Comparison of ENCODE assay signal across 10 cellular contexts in genomic region chr16:66740533-66740932, GRCh38. TPM values are rescaled to one million over a fixed set of nuclear protein-coding genes. Genes with fewer than 3 reads are reported as not detected.
DNase-seq lines count a peak whose midpoint lies in the region; ATAC-seq, FAIRE-seq and TF ChIP-seq lines count a peak whose summit lies in the region.
"Had no signal": no experiment of that assay in that cellular context is flagged by ENCODE, and none has a peak within 500 bp of the region (broad histone marks: within the 10 kb centered on the region; RNA-seq: fewer than 3 reads in every experiment).

No MANE protein-coding gene starts in this region.

- H3K4me3 Mint-ChIP-seq in activated T-helper 1 cell treated with anti-CD3 and anti-CD28 coated beads, Interleukin-12 subunit alpha, Interleukin-12 subunit beta, Interleukin-2, Interleukin-4 antibody, amounts not matched to agents 30 ng/mL and 10 ng/mL and 1 ng/mL, durations not matched to agents 14 hours and 24 hours and 36 hours = no peak overlapping the region

- WGBS in heart left ventricle, 4 donors = 38 to 58% (median 45%) methylated on average over 2 of the region's 2 CpGs
- WGBS in small intestine, 3 donors = 14 to 43% (median 34%) methylated on average over 2 of the region's 2 CpGs

- H3K9me3 Mint-ChIP-seq in activated T-helper 1 cell treated with anti-CD3 and anti-CD28 coated beads, Interleukin-12 subunit alpha, Interleukin-12 subunit beta, Interleukin-2, Interleukin-4 antibody, amounts not matched to agents 30 ng/mL and 10 ng/mL and 1 ng/mL, durations not matched to agents 14 hours and 24 hours and 36 hours = no peaks in the 10 kb centered on the region

- peaks cover 21% of the 10 kb centered on the region for H3K4me1 Mint-ChIP-seq in activated T-helper 1 cell treated with anti-CD3 and anti-CD28 coated beads, Interleukin-12 subunit alpha, Interleukin-12 subunit beta, Interleukin-2, Interleukin-4 antibody, amounts not matched to agents 30 ng/mL and 10 ng/mL and 1 ng/mL, durations not matched to agents 14 hours and 24 hours and 36 hours (ENCODE audit: low read depth)

- H3K36me3 Mint-ChIP-seq in activated T-helper 1 cell treated with anti-CD3 and anti-CD28 coated beads, Interleukin-12 subunit alpha, Interleukin-12 subunit beta, Interleukin-2, Interleukin-4 antibody, amounts not matched to agents 30 ng/mL and 10 ng/mL and 1 ng/mL, durations not matched to agents 14 hours and 24 hours and 36 hours (ENCODE audit: low read depth) = peaks cover 37% of the 10 kb centered on the region

- H3K4me1 ChIP-seq in HEK293 (ENCODE audit: control insufficient read depth, insufficient read depth, low read length) (peaks cover 14% of the 10 kb centered on the region), adipocyte (ENCODE audit: control insufficient read depth, insufficient read depth, low read length) (peaks cover 37% of the 10 kb centered on the region), heart left ventricle (peaks cover 13 to 64% (median 39%) of the 10 kb centered on the region in 12 donors), small intestine (ENCODE audit: control insufficient read depth in 2 of 2, insufficient read depth in 1 of 2, low read depth in 1 of 2, low read length in 1 of 2) (peaks cover 2 to 15% of the 10 kb centered on the region in 2 donors)

- ATAC-seq in heart left ventricle (peak; percentile 38 to 83 (median 65)), HG03520 (IDR thresholded peaks at IDR 0.05; ENCODE audit: unreplicated experiment) (no peak), GM18867 (IDR thresholded peaks at IDR 0.05; ENCODE audit: unreplicated experiment) (no peak)

- no peak overlapping the region for H3K27ac Mint-ChIP-seq in activated T-helper 1 cell treated with anti-CD3 and anti-CD28 coated beads, Interleukin-12 subunit alpha, Interleukin-12 subunit beta, Interleukin-2, Interleukin-4 antibody, amounts not matched to agents 30 ng/mL and 10 ng/mL and 1 ng/mL, durations not matched to agents 14 hours and 24 hours and 36 hours

- H3K27ac ChIP-seq in HEK293 (ENCODE audit: extremely low read depth, low read depth, low read length) = peak overlapping the region; percentile 38; the same call in 1 of the 2 replicates
- peak overlapping the region; percentile 49 to 94 (median 86) for H3K27ac ChIP-seq in heart left ventricle
- H3K27ac ChIP-seq in small intestine (ENCODE audit: low read depth in 1 of 2, low read length in 1 of 2) = peak overlapping the region; percentile 76 to 93
- H3K27ac ChIP-seq: WERI-Rb-1 had no signal

- no peak for TF ChIP-seq CTCF in HEK293 (tag by site-specific recombination; IDR thresholded peaks at IDR 0.05)
- TF ChIP-seq CTCF in heart left ventricle (IDR thresholded peaks at IDR 0.05) = no peak

- TF ChIP-seq POLR2A in heart left ventricle (IDR thresholded peaks at IDR 0.05) = peak in 1 of 2 donors; percentile 26

- H3K27me3 Mint-ChIP-seq in activated T-helper 1 cell treated with anti-CD3 and anti-CD28 coated beads, Interleukin-12 subunit alpha, Interleukin-12 subunit beta, Interleukin-2, Interleukin-4 antibody, amounts not matched to agents 30 ng/mL and 10 ng/mL and 1 ng/mL, durations not matched to agents 14 hours and 24 hours and 36 hours (ENCODE audit: insufficient read depth) = no peaks in the 10 kb centered on the region

- CTCF ChIA-PET in HEK293 (lab: Yijun Ruan, JAX) = interaction anchor here (0.5 to 7.1 kb wide), 27 partner anchors 8 to 420 kb away, joined by 3 to 88 read pairs (median 3); partner anchors contain the start of genes DYNC1LI2 and NAE1

- peaks cover 60 to 93% of the 10 kb centered on the region in 2 experiments for H3K36me3 ChIP-seq in HEK293 (ENCODE audit: control insufficient read depth in 2 of 2, insufficient read depth in 1 of 2, low read length in 2 of 2)
- H3K36me3 ChIP-seq in adipocyte (ENCODE audit: control insufficient read depth, insufficient read depth, low read length, severe bottlenecking) = peaks cover 77% of the 10 kb centered on the region
- H3K36me3 ChIP-seq in heart left ventricle = peaks cover 0 to 90% (median 82%) of the 10 kb centered on the region in 9 donors
- peaks cover 9 to 13% of the 10 kb centered on the region in 2 donors for H3K36me3 ChIP-seq in small intestine (ENCODE audit: control insufficient read depth in 2 of 2, insufficient read depth in 2 of 2, low read length in 2 of 2)

- no peak for FAIRE-seq in small intestine (lab: Jason Lieb, UNC)
- FAIRE-seq: GM18507 had no signal

- H3K27me3 ChIP-seq in adipocyte (replicated peaks; ENCODE audit: control insufficient read depth, insufficient read depth, low read length) = no peaks in the 10 kb centered on the region
- H3K27me3 ChIP-seq in heart left ventricle = no peaks in the 10 kb centered on the region
- no peaks in the 10 kb centered on the region for H3K27me3 ChIP-seq in small intestine (ENCODE audit: control insufficient read depth in 2 of 2, insufficient read depth in 2 of 2, low read length in 2 of 2)

- H3K9me3 ChIP-seq in HEK293 (ENCODE audit: control insufficient read depth, insufficient read depth, low read depth, low read length) (no peaks in the 10 kb centered on the region), adipocyte (ENCODE audit: control insufficient read depth, low read length) (no peaks in the 10 kb centered on the region), heart left ventricle (no peaks in the 10 kb centered on the region), small intestine (ENCODE audit: control insufficient read depth, low read depth) (no peaks in the 10 kb centered on the region)

- peak; percentile 46 for DNase-seq in adipocyte (ENCODE audit: low read depth)
- no peak for DNase-seq in heart left ventricle
- peak; percentile 94 for DNase-seq in small intestine
- DNase-seq in activated T-helper 1 cell treated with anti-CD3 and anti-CD28 coated beads, Interleukin-12 subunit alpha, Interleukin-12 subunit beta, Interleukin-2, Interleukin-4 antibody, amounts not matched to agents 30 ng/mL and 10 ng/mL and 1 ng/mL, durations not matched to agents 14 hours and 24 hours and 36 hours (ENCODE audit: low spot score) = no peak
- DNase-seq in activated CD4-positive, alpha-beta T cell treated with anti-CD3 and anti-CD28 coated beads, Interleukin-2, amount 50 U/mL, for 48 hours = no peak
- DNase-seq: WERI-Rb-1 had no signal

- no peak overlapping the region for H3K4me3 ChIP-seq in HEK293 (ENCODE audit: low read depth, low read length)
- H3K4me3 ChIP-seq in adipocyte (ENCODE audit: low read length) = no peak overlapping the region
- H3K4me3 ChIP-seq in heart left ventricle = peak overlapping the region in 1 of 12 donors; percentile 12
- H3K4me3 ChIP-seq in small intestine (ENCODE audit: low read depth in 1 of 2, low read length in 2 of 2) = no peak overlapping the region

- intact Hi-C loops in heart left ventricle (cut with DNase I) = loop anchor here in 3 of 10 donors (1.0 to 10.0 kb wide), 5 partner anchors 11 to 1494 kb away; partner anchors contain the start of genes CMTM4 (in 1 of the 3), DYNC1LI2 (in 1 of the 3) and ESRP2 (in 1 of the 3)
- intact Hi-C loops in activated T-helper 1 cell treated with anti-CD3 and anti-CD28 coated beads, Interleukin-12 subunit alpha, Interleukin-12 subunit beta, Interleukin-2, Interleukin-4 antibody, amounts not matched to agents 30 ng/mL and 10 ng/mL and 1 ng/mL, durations not matched to agents 14 hours and 24 hours and 36 hours (cut with micrococcal nuclease) = loop anchor here (2.0 kb wide), 1 partner anchor 44 kb away; the partner anchor contains the start of gene CMTM4

- POLR2A ChIA-PET in HEK293 (lab: Yijun Ruan, JAX) = interaction anchor here (0.9 to 1.1 kb wide), 3 partner anchors 11 to 18 kb away, joined by 3 read pairs; partner anchors contain the start of gene DYNC1LI2

- H3K9ac ChIP-seq in adipocyte (ENCODE audit: low read length) = peak overlapping the region; percentile 64

TF ChIP-seq in HEK293, 187 proteins besides CTCF, POLR2A, EP300 and RAD21 (continues in another document):
- no peak for TF ChIP-seq ZNF704 (tag by site-specific recombination; IDR thresholded peaks at IDR 0.05)

RNA-seq across cellular contexts. Expression of gene DYNC1LI2, which starts 10.9 kb away (rescaled TPM):
- total RNA-seq in heart left ventricle = 100 to 1,000 TPM in 3 of 9 donors, 10 to 100 TPM in 6; 58.3 to 117 (median 88.6) TPM
- polyA plus RNA-seq in heart left ventricle (10 to 100 TPM; 38.3 to 53.2 TPM), small intestine (10 to 100 TPM; 37.8 to 78.9 (median 46.3) TPM)
- 55.7 and 60.3 TPM in 2 replicates for total RNA-seq in activated T-helper 1 cell treated with anti-CD3 and anti-CD28 coated beads, Interleukin-12 subunit alpha, Interleukin-12 subunit beta, Interleukin-2, Interleukin-4 antibody, amounts not matched to agents 30 ng/mL and 10 ng/mL and 1 ng/mL, durations not matched to agents 14 hours and 24 hours and 36 hours

RNA-seq across cellular contexts. Expression of gene CMTM4, which starts 44.0 kb away (rescaled TPM):
- total RNA-seq in heart left ventricle = 10 to 100 TPM in 7 of 9 donors, 1 to 10 TPM in 2; 8.1 to 22.5 (median 12.2) TPM
- polyA plus RNA-seq in heart left ventricle (10 to 100 TPM in 1 of 2 donors, 1 to 10 TPM in 1; 4.5 to 13.8 TPM), small intestine (10 to 100 TPM; 21.1 to 48.9 (median 37.1) TPM)
- 3.3 and 3.9 TPM in 2 replicates for total RNA-seq in activated T-helper 1 cell treated with anti-CD3 and anti-CD28 coated beads, Interleukin-12 subunit alpha, Interleukin-12 subunit beta, Interleukin-2, Interleukin-4 antibody, amounts not matched to agents 30 ng/mL and 10 ng/mL and 1 ng/mL, durations not matched to agents 14 hours and 24 hours and 36 hours

Comparison
In these comparisons a context has a peak if more than half of its experiments do, and no peak if none do; other contexts are left out.
1. DNase-seq: peak in adipocyte (single experiment) and small intestine (single experiment); none in heart left ventricle (0 of 5), activated T-helper 1 cell treated with anti-CD3 and anti-CD28 coated beads, Interleukin-12 subunit alpha, Interleukin-12 subunit beta, Interleukin-2, Interleukin-4 antibody, amounts not matched to agents 30 ng/mL and 10 ng/mL and 1 ng/mL, durations not matched to agents 14 hours and 24 hours and 36 hours (single experiment) and activated CD4-positive, alpha-beta T cell treated with anti-CD3 and anti-CD28 coated beads, Interleukin-2, amount 50 U/mL, for 48 hours (0 of 2).
2. ATAC-seq: peak in heart left ventricle (4 of 4); none in HG03520 (single experiment) and GM18867 (single experiment).
3. Peak in every context shown above with its lines, with median percentiles within 50 percentile points of each other: H3K27ac ChIP-seq.